ENCODE assay signal across 26 cellular contexts in genomic region chr3:174986685-174987084, GRCh38.
DNase-seq lines count a peak whose midpoint lies in the region; ATAC-seq and TF ChIP-seq lines count a peak whose summit lies in the region.
"Had no signal": no experiment of that assay in that cellular context is flagged by ENCODE, and none has a peak within 500 bp of the region (broad histone marks: within the 10 kb centered on the region; RNA-seq: fewer than 3 reads in every experiment).

No MANE protein-coding gene starts in this region.

- POLR2A ChIA-PET in activated CD4-positive, alpha-beta T cell treated with anti-CD3 and anti-CD28 coated beads for 36 hours (lab: Charles Lee), result no interaction called here

- H3K4me1 ChIP-seq in left lung, result no peaks in the 10 kb centered on the region
- H3K4me1 ChIP-seq: colonic mucosa, SJSA1, vagina had no signal

- peak; percentile 18 for ATAC-seq in left lung
- no peak for ATAC-seq in activated CD4-positive, alpha-beta T cell treated with anti-CD3 and anti-CD28 coated beads for 36 hours
- ATAC-seq in GM18505 (IDR thresholded peaks at IDR 0.05; ENCODE audit: unreplicated experiment), result no peak
- ATAC-seq: natural killer cell had no signal

- no peak overlapping the region for H3K4me3 Mint-ChIP-seq in HFFc6
- no peak overlapping the region for H3K4me3 Mint-ChIP-seq in activated CD4-positive, alpha-beta T cell treated with anti-CD3 and anti-CD28 coated beads for 36 hours
- H3K4me3 Mint-ChIP-seq: activated CD4-positive, alpha-beta memory T cell treated with anti-CD3 and anti-CD28 coated beads for 36 hours; endodermal cell; IgD-negative memory B cell; natural killer cell had no signal

- H3K27me3 ChIP-seq in left lung, result no peaks in the 10 kb centered on the region
- H3K27me3 ChIP-seq: colonic mucosa, SJSA1, vagina had no signal

- peaks cover 14% of the 10 kb centered on the region for H3K36me3 Mint-ChIP-seq in HFFc6 (ENCODE audit: low read depth)
- H3K36me3 Mint-ChIP-seq in activated CD4-positive, alpha-beta T cell treated with anti-CD3 and anti-CD28 coated beads for 36 hours (ENCODE audit: low read depth), result no peaks in the 10 kb centered on the region
- H3K36me3 Mint-ChIP-seq: activated CD4-positive, alpha-beta memory T cell treated with anti-CD3 and anti-CD28 coated beads for 36 hours; IgD-negative memory B cell; natural killer cell had no signal

- DNase-seq in AG09309 (ENCODE audit: low read depth), result no peak
- peak; percentile 37 for DNase-seq in HFFc6
- peak; percentile 46 to 49 for DNase-seq in cardiac fibroblast (ENCODE audit: low read depth in 2 of 2)
- no peak for DNase-seq in left lung
- no peak for DNase-seq in stimulated activated CD4-positive, alpha-beta T cell treated with anti-CD3 and anti-CD28 coated beads, Interleukin-4, amount 100 ng/mL, for 4 hours
- DNase-seq in activated CD4-positive, alpha-beta T cell treated with anti-CD3 and anti-CD28 coated beads for 36 hours, result no peak
- no peak for DNase-seq in NCI-H82 (lab: John Stamatoyannopoulos, UW)
- DNase-seq: activated CD4-positive, alpha-beta memory T cell treated with anti-CD3 and anti-CD28 coated beads for 36 hours; activated naive CD4-positive, alpha-beta T cell; aorta; colonic mucosa; endodermal cell; foreskin melanocyte; H7; hypothalamus; natural killer cell; NCI-H1694 treated with DMSO at 0.1 percent for 48 hours; NCI-H774; stimulated activated CD4-positive, alpha-beta T cell treated with anti-CD3 and anti-CD28 coated beads, Interleukin-4, amount 100 ng/mL, for 1 hour; WERI-Rb-1 had no signal

- H3K4me3 ChIP-seq in AG09309 (ENCODE audit: control insufficient read depth, low read depth, low read length), result no peak overlapping the region
- H3K4me3 ChIP-seq in cardiac fibroblast (replicated peaks in 1 of 2; ENCODE audit: low read depth in 2 of 2, low read length in 2 of 2), result no peak overlapping the region
- no peak overlapping the region for H3K4me3 ChIP-seq in left lung
- H3K4me3 ChIP-seq: colonic mucosa, PC-9, SJSA1, skin epidermis, vagina had no signal

- intact Hi-C loops in left lung (cut with DNase I), result no loop called here
- intact Hi-C loops in activated CD4-positive, alpha-beta T cell treated with anti-CD3 and anti-CD28 coated beads for 36 hours (cut with DNase I, micrococcal nuclease), result no loop called here

- no peak for TF ChIP-seq POLR2A in GM18505 (IDR thresholded peaks at IDR 0.05; ENCODE audit: borderline replicate concordance, extremely low read depth, insufficient read depth, insufficient read length)

- H3K9me3 Mint-ChIP-seq in HFFc6, result no peaks in the 10 kb centered on the region
- H3K9me3 Mint-ChIP-seq in activated CD4-positive, alpha-beta T cell treated with anti-CD3 and anti-CD28 coated beads for 36 hours (ENCODE audit: low read depth), result peaks cover 9% of the 10 kb centered on the region
- H3K9me3 Mint-ChIP-seq: endodermal cell had no signal

- TF ChIP-seq CTCF in AG09309 (IDR thresholded peaks at IDR 0.05; ENCODE audit: control insufficient read depth, insufficient read depth, low read depth, low read length, missing control alignments), result peak; percentile 3
- 0 out of 2 replicates have a peak, but pooled peaks have one; percentile 10 for TF ChIP-seq CTCF in HFFc6 (IDR thresholded peaks at IDR 0.05)
- no peak for TF ChIP-seq CTCF in cardiac fibroblast (IDR thresholded peaks at IDR 0.05; ENCODE audit: low read depth, low read length)
- no peak for TF ChIP-seq CTCF in left lung (IDR thresholded peaks at IDR 0.05)

- CTCF ChIA-PET in activated CD4-positive, alpha-beta T cell treated with anti-CD3 and anti-CD28 coated beads for 36 hours (lab: Charles Lee), result no interaction called here

- H3K36me3 ChIP-seq in left lung, result no peaks in the 10 kb centered on the region
- H3K36me3 ChIP-seq: colonic mucosa, SJSA1, vagina, WERI-Rb-1 had no signal

- H3K27ac ChIP-seq in left lung, result no peak overlapping the region
- H3K27ac ChIP-seq: colonic mucosa, PC-9, SJSA1, skin epidermis, vagina, WERI-Rb-1 had no signal

- H3K27me3 Mint-ChIP-seq in HFFc6 (ENCODE audit: insufficient read depth), result no peaks in the 10 kb centered on the region
- H3K27me3 Mint-ChIP-seq in activated CD4-positive, alpha-beta T cell treated with anti-CD3 and anti-CD28 coated beads for 36 hours, result no peaks in the 10 kb centered on the region
- H3K27me3 Mint-ChIP-seq: activated CD4-positive, alpha-beta memory T cell treated with anti-CD3 and anti-CD28 coated beads for 36 hours; IgD-negative memory B cell had no signal

- H3K4me1 Mint-ChIP-seq in HFFc6 (ENCODE audit: low read depth), result peaks cover 7% of the 10 kb centered on the region
- H3K4me1 Mint-ChIP-seq in activated CD4-positive, alpha-beta T cell treated with anti-CD3 and anti-CD28 coated beads for 36 hours, result no peaks in the 10 kb centered on the region
- H3K4me1 Mint-ChIP-seq: IgD-negative memory B cell, natural killer cell had no signal

- peaks cover 0 to 5% of the 10 kb centered on the region in 2 donors for H3K9me3 ChIP-seq in left lung
- H3K9me3 ChIP-seq: colonic mucosa, SJSA1, vagina had no signal

- H3K27ac Mint-ChIP-seq in HFFc6, result no peak overlapping the region
- H3K27ac Mint-ChIP-seq in activated CD4-positive, alpha-beta T cell treated with anti-CD3 and anti-CD28 coated beads for 36 hours, result no peak overlapping the region
- H3K27ac Mint-ChIP-seq: activated CD4-positive, alpha-beta memory T cell treated with anti-CD3 and anti-CD28 coated beads for 36 hours; endodermal cell; IgD-negative memory B cell; natural killer cell had no signal

Comparison
In these comparisons a context has a peak if more than half of its experiments do, and no peak if none do; other contexts are left out.
1. DNase-seq: peak in HFFc6 (single experiment) and cardiac fibroblast (2 of 2); none in AG09309 (single experiment), left lung (0 of 2), stimulated activated CD4-positive, alpha-beta T cell treated with anti-CD3 and anti-CD28 coated beads, Interleukin-4, amount 100 ng/mL, for 4 hours (0 of 2), activated CD4-positive, alpha-beta T cell treated with anti-CD3 and anti-CD28 coated beads for 36 hours (single experiment) and NCI-H82 (single experiment).
2. CTCF ChIP-seq: peak in AG09309 (single experiment) and HFFc6 (single experiment); none in cardiac fibroblast (single experiment) and left lung (0 of 2).